Comparison of ENCODE assay signal across 8 cellular contexts in genomic region chr10:73910401-73910763, GRCh38. TPM values are rescaled to one million over a fixed set of nuclear protein-coding genes. Genes with fewer than 3 reads are reported as not detected.
A peak's percentile ranks its signal among the peaks of the same experiment; 100 is the strongest.
DNase-seq lines count a peak whose midpoint lies in the region; ATAC-seq, FAIRE-seq and TF ChIP-seq lines count a peak whose summit lies in the region.

No MANE protein-coding gene starts in this region.

- peak overlapping the region; percentile 95 for H3K9ac ChIP-seq in Loucy (ENCODE audit: low read depth, low read length, poor library complexity, severe bottlenecking)

- peak; percentile 57 to 70 for ATAC-seq in naive thymus-derived CD8-positive, alpha-beta T cell
- ATAC-seq in HG03342 (IDR thresholded peaks at IDR 0.05; ENCODE audit: unreplicated experiment): no peak
- ATAC-seq in GM21526 (IDR thresholded peaks at IDR 0.05; ENCODE audit: low FRiP score, unreplicated experiment): no peak

- H3K4me3 ChIP-seq in Loucy (ENCODE audit: low read length, poor library complexity, severe bottlenecking): peak overlapping the region; percentile 82
- H3K4me3 ChIP-seq in choroid plexus epithelial cell (ENCODE audit: low read depth, low read length): peak overlapping the region; percentile 68

- H3K4me2 ChIP-seq in Loucy (ENCODE audit: low read depth, low read length, poor library complexity, severe bottlenecking): peak overlapping the region; percentile 99

- no peaks in the 10 kb centered on the region for H3K36me3 Mint-ChIP-seq in naive thymus-derived CD8-positive, alpha-beta T cell

- no peaks in the 10 kb centered on the region for H3K9me2 ChIP-seq in Loucy (replicated peaks; ENCODE audit: low read depth, low read length)

- peaks cover 36% of the 10 kb centered on the region for H3K4me1 ChIP-seq in Loucy (ENCODE audit: insufficient read depth, low read length, poor library complexity, severe bottlenecking)

- POLR2A ChIA-PET in naive thymus-derived CD8-positive, alpha-beta T cell (lab: Charles Lee): no interaction called here

- H3F3A ChIP-seq in Loucy (ENCODE audit: low read depth): no peaks in the 10 kb centered on the region

- no peaks in the 10 kb centered on the region; the same call in 1 of the 2 replicates for H3K36me3 ChIP-seq in Loucy (ENCODE audit: insufficient read depth, low read length)

- H4K20me1 ChIP-seq in Loucy (ENCODE audit: insufficient read depth, low read length, poor library complexity, severe bottlenecking): peaks cover 8% of the 10 kb centered on the region

- peaks cover 26% of the 10 kb centered on the region for H3K79me2 ChIP-seq in Loucy (ENCODE audit: insufficient read depth, low read length)

- no peaks in the 10 kb centered on the region for H3K9me3 ChIP-seq in Loucy (ENCODE audit: insufficient read depth, low read depth, low read length)

- H3K27me3 Mint-ChIP-seq in naive thymus-derived CD8-positive, alpha-beta T cell: peaks cover 37 to 93% (median 58%) of the 10 kb centered on the region in 5 donors

- TF ChIP-seq CTCF in Loucy (conservative IDR thresholded peaks at IDR 0.05; ENCODE audit: low read length) (peak; percentile 49), choroid plexus epithelial cell (conservative IDR thresholded peaks at IDR 0.05; ENCODE audit: low read depth, low read length) (no peak)

- peak overlapping the region; percentile 77 for H2AFZ ChIP-seq in Loucy (ENCODE audit: low read length)

- no peaks in the 10 kb centered on the region for H3K9me3 Mint-ChIP-seq in naive thymus-derived CD8-positive, alpha-beta T cell

- TF ChIP-seq POLR2A in GM12892 (IDR thresholded peaks at IDR 0.05; ENCODE audit: low read depth, low read length): no peak

- FAIRE-seq in GM12892 (lab: Jason Lieb, UNC): peak; percentile 56

- peaks cover 15 to 35% (median 30%) of the 10 kb centered on the region in 4 donors for H3K4me1 Mint-ChIP-seq in naive thymus-derived CD8-positive, alpha-beta T cell

- H3K27me3 ChIP-seq in Loucy (ENCODE audit: insufficient read depth, low read length, poor library complexity, severe bottlenecking): no peaks in the 10 kb centered on the region

- peak overlapping the region; percentile 75 to 92 (median 86) for H3K4me3 Mint-ChIP-seq in naive thymus-derived CD8-positive, alpha-beta T cell

- H3K27ac Mint-ChIP-seq in naive thymus-derived CD8-positive, alpha-beta T cell: peak overlapping the region in 1 of 10 donors; percentile 10

- DNase-seq in GM12892 (ENCODE audit: insufficient read length): no peak
- no peak for DNase-seq in choroid plexus epithelial cell (ENCODE audit: low read depth)
- DNase-seq in naive thymus-derived CD8-positive, alpha-beta T cell: peak in 3 of 10 donors; percentile 23 to 26 (median 25)
- no peak for DNase-seq in NCI-H1048 (lab: John Stamatoyannopoulos, UW)
- no peak for DNase-seq in NCI-H2171 (lab: John Stamatoyannopoulos, UW)

RNA-seq across cellular contexts. Expression of gene PLAU, which starts 0.6 kb away (rescaled TPM):
- 4.9 TPM for polyA plus RNA-seq in GM12892 (2012; ENCODE audit: missing spikeins)
- under 1 TPM; 0.26 to 0.30 TPM for total RNA-seq in naive thymus-derived CD8-positive, alpha-beta T cell
- polyA plus RNA-seq in naive thymus-derived CD8-positive, alpha-beta T cell: not detected

RNA-seq across cellular contexts. Expression of gene CAMK2G, which starts 36.0 kb away (rescaled TPM):
- polyA plus RNA-seq in GM12892 (2012; ENCODE audit: missing spikeins): 13.0 TPM
- total RNA-seq in naive thymus-derived CD8-positive, alpha-beta T cell: 10 to 100 TPM; 60.4 to 61.7 TPM
- polyA plus RNA-seq in naive thymus-derived CD8-positive, alpha-beta T cell: 1 to 10 TPM; 4.6 to 6.7 (median 5.1) TPM

Comparison
In these comparisons a context has a peak if more than half of its experiments do, and no peak if none do; other contexts are left out.
1. ATAC-seq: peak in naive thymus-derived CD8-positive, alpha-beta T cell (2 of 2); none in HG03342 (single experiment) and GM21526 (single experiment).